ENCODE assay signal across 1 cellular context in genomic region chr1:67146539-67146938, GRCh38.
TF ChIP-seq lines count a peak whose summit lies in the region.

No MANE protein-coding gene starts in this region.

TF ChIP-seq in IMR-90, 13 proteins besides CTCF, POLR2A, EP300 and RAD21:
- TF ChIP-seq ELK1 (IDR thresholded peaks at IDR 0.05; ENCODE audit: borderline replicate concordance, low read depth, low read length) (no peak), BHLHE40 (IDR thresholded peaks at IDR 0.05; ENCODE audit: low read depth, low read length) (no peak), CHD1 (IDR thresholded peaks at IDR 0.05; ENCODE audit: low read depth, low read length) (no peak), NFE2L2 (IDR thresholded peaks at IDR 0.05; ENCODE audit: low read depth, low read length) (no peak), RFX5 (IDR thresholded peaks at IDR 0.05; ENCODE audit: low read depth, low read length) (no peak), MAFK (IDR thresholded peaks at IDR 0.05; ENCODE audit: low read depth, low read length) (no peak), MAZ (IDR thresholded peaks at IDR 0.05; ENCODE audit: borderline replicate concordance, low read depth, low read length) (no peak), RCOR1 (IDR thresholded peaks at IDR 0.05; ENCODE audit: insufficient replicate concordance, low read length) (no peak), USF2 (IDR thresholded peaks at IDR 0.05; ENCODE audit: low read depth, low read length) (no peak), SMC3 (IDR thresholded peaks at IDR 0.05; ENCODE audit: low read depth, low read length) (no peak), FOS (IDR thresholded peaks at IDR 0.05; ENCODE audit: low read depth, low read length) (no peak), MXI1 (IDR thresholded peaks at IDR 0.05; ENCODE audit: borderline replicate concordance, low read depth, low read length) (no peak), CEBPB (IDR thresholded peaks at IDR 0.05; ENCODE audit: low read depth, low read length) (no peak)
